In genomic region chr2:105747254-105747909, GRCh38 we compare ENCODE assay signal across 11 cellular contexts. TPM values are rescaled to one million over a fixed set of nuclear protein-coding genes. Genes with fewer than 3 reads are reported as not detected.
DNase-seq lines count a peak whose midpoint lies in the region; TF ChIP-seq lines count a peak whose summit lies in the region.
"Had no signal": no experiment of that assay in that cellular context is flagged by ENCODE, and none has a peak within 500 bp of the region (broad histone marks: within the 10 kb centered on the region; RNA-seq: fewer than 3 reads in every experiment).

No MANE protein-coding gene starts in this region.

- TF ChIP-seq CTCF in MM.1S (IDR thresholded peaks at IDR 0.05; ENCODE audit: low read length) (no peak), dorsolateral prefrontal cortex (IDR thresholded peaks at IDR 0.05 in 54 of 56, conservative IDR thresholded peaks at IDR 0.05 in 2 of 56; ENCODE audit: low read depth in 1 of 56, partially characterized antibody in 56 of 56) (no peak), nephron progenitor cell (IDR thresholded peaks at IDR 0.05) (no peak), WERI-Rb-1 (IDR thresholded peaks at IDR 0.05; ENCODE audit: low read depth, low read length) (no peak)

- peak overlapping the region in 10 of 11 experiments; percentile 92 to 98 (median 97); a peak in 18 of 22 replicates for H3K9ac ChIP-seq in BLaER1 treated with 17β-estradiol and CSF1 and Interleukin-3, amounts not matched to agents 10 nM and 100 nM
- H3K9ac ChIP-seq in MM.1S (ENCODE audit: low read length): peak overlapping the region; percentile 85
- no peak overlapping the region for H3K9ac ChIP-seq in Karpas-422 (ENCODE audit: low read length)

- peaks cover 39% of the 10 kb centered on the region for H3K36me3 Mint-ChIP-seq in nephron progenitor cell (ENCODE audit: low read depth)

- peaks cover 13% of the 10 kb centered on the region for H3F3A ChIP-seq in MM.1S (ENCODE audit: insufficient read depth, low read length)

- peaks cover 56 to 74% (median 63%) of the 10 kb centered on the region in 10 experiments for H3K4me1 ChIP-seq in BLaER1 treated with 17β-estradiol and CSF1 and Interleukin-3, amounts not matched to agents 10 nM and 100 nM
- H3K4me1 ChIP-seq in MM.1S (ENCODE audit: low read length) (peaks cover 29% of the 10 kb centered on the region), Karpas-422 (ENCODE audit: low read length) (peaks cover 16% of the 10 kb centered on the region)

- peaks cover 42% of the 10 kb centered on the region for H3K4me1 Mint-ChIP-seq in nephron progenitor cell

- H3K9me2 ChIP-seq in MM.1S (replicated peaks; ENCODE audit: insufficient read depth, low read length) (no peaks in the 10 kb centered on the region), Karpas-422 (replicated peaks; ENCODE audit: insufficient read depth, low read length) (no peaks in the 10 kb centered on the region)

- H3K27me3 ChIP-seq in BLaER1 treated with 17β-estradiol and CSF1 and Interleukin-3, amounts not matched to agents 10 nM and 100 nM: no peaks in the 10 kb centered on the region
- H3K27me3 ChIP-seq in MM.1S (replicated peaks; ENCODE audit: insufficient read depth, low read length) (no peaks in the 10 kb centered on the region), dorsolateral prefrontal cortex (no peaks in the 10 kb centered on the region), WERI-Rb-1 (ENCODE audit: insufficient read depth, low read depth, severe bottlenecking) (no peaks in the 10 kb centered on the region), Karpas-422 (ENCODE audit: low read length) (peaks cover 3% of the 10 kb centered on the region; the same call in 1 of the 2 replicates)

- H3K27ac Mint-ChIP-seq in nephron progenitor cell: no peak overlapping the region

- H3K4me3 ChIP-seq in BLaER1 treated with 17β-estradiol and CSF1 and Interleukin-3, amounts not matched to agents 10 nM and 100 nM: peak overlapping the region in 9 of 10 experiments; percentile 85 to 99 (median 96); a peak in 15 of 20 replicates
- H3K4me3 ChIP-seq in MM.1S (ENCODE audit: low read length) (peak overlapping the region; percentile 79), dorsolateral prefrontal cortex (peak overlapping the region in 51 of 59 donors; percentile 4 to 96 (median 81)), WERI-Rb-1 (ENCODE audit: low read depth, low read length) (no peak overlapping the region), Karpas-422 (ENCODE audit: low read length) (no peak overlapping the region)
- H3K4me3 ChIP-seq: mucosa of descending colon had no signal

- peaks cover 33 to 71% (median 67%) of the 10 kb centered on the region in 11 experiments; a peak in 20 of 22 replicates for H4K20me1 ChIP-seq in BLaER1 treated with 17β-estradiol and CSF1 and Interleukin-3, amounts not matched to agents 10 nM and 100 nM
- peaks cover 13% of the 10 kb centered on the region; the same call in 1 of the 2 replicates for H4K20me1 ChIP-seq in MM.1S (ENCODE audit: insufficient read depth, low read length)
- H4K20me1 ChIP-seq in Karpas-422 (ENCODE audit: insufficient read depth, low read depth, low read length): peaks cover 7% of the 10 kb centered on the region; the same call in 1 of the 2 replicates

- H3K9me3 Mint-ChIP-seq in nephron progenitor cell: peaks cover 15% of the 10 kb centered on the region

- H2AFZ ChIP-seq in MM.1S (ENCODE audit: low read length): no peak overlapping the region
- H2AFZ ChIP-seq in Karpas-422 (ENCODE audit: low read length): no peak overlapping the region

- H3K27ac ChIP-seq in BLaER1 treated with 17β-estradiol and CSF1 and Interleukin-3, amounts not matched to agents 10 nM and 100 nM: peak overlapping the region in 9 of 11 experiments; percentile 41 to 97 (median 95); a peak in 16 of 22 replicates
- H3K27ac ChIP-seq in MM.1S (ENCODE audit: low read length) (peak overlapping the region; percentile 80; the same call in 1 of the 2 replicates), dorsolateral prefrontal cortex (peak overlapping the region in 29 of 59 donors; percentile 5 to 93 (median 58)), WERI-Rb-1 (no peak overlapping the region), Karpas-422 (ENCODE audit: low read length) (no peak overlapping the region)

- peak overlapping the region; percentile 95 for H3K4me3 Mint-ChIP-seq in nephron progenitor cell

- DNase-seq in MM.1S (no peak), dorsolateral prefrontal cortex (no peak), nephron progenitor cell (no peak), COLO668 (lab: John Stamatoyannopoulos, UW; ENCODE audit: unreplicated experiment) (no peak), head of caudate nucleus (no peak), WERI-Rb-1 (no peak), Karpas-422 (no peak)
- DNase-seq: erythroblast, NCI-H510A had no signal

- H3K9me3 ChIP-seq in BLaER1 treated with 17β-estradiol and CSF1 and Interleukin-3, amounts not matched to agents 10 nM and 100 nM (replicated peaks in 1 of 11): peaks cover 0 to 21% (median 0%) of the 10 kb centered on the region in 11 experiments; a peak in 6 of 22 replicates
- H3K9me3 ChIP-seq in MM.1S (replicated peaks; ENCODE audit: insufficient read depth, low read length) (no peaks in the 10 kb centered on the region), WERI-Rb-1 (ENCODE audit: severe bottlenecking) (no peaks in the 10 kb centered on the region), Karpas-422 (ENCODE audit: low read length) (no peaks in the 10 kb centered on the region)
- H3K9me3 ChIP-seq: mucosa of descending colon had no signal

- peaks cover 0 to 61% (median 37%) of the 10 kb centered on the region in 11 experiments; a peak in 19 of 22 replicates for H3K36me3 ChIP-seq in BLaER1 treated with 17β-estradiol and CSF1 and Interleukin-3, amounts not matched to agents 10 nM and 100 nM
- H3K36me3 ChIP-seq in MM.1S (replicated peaks; ENCODE audit: insufficient read depth, low read length) (peaks cover 11% of the 10 kb centered on the region), WERI-Rb-1 (peaks cover 8% of the 10 kb centered on the region), Karpas-422 (ENCODE audit: insufficient read depth, low read length) (no peaks in the 10 kb centered on the region)

- peak overlapping the region; percentile 82 to 99 (median 96) for H3K4me2 ChIP-seq in BLaER1 treated with 17β-estradiol and CSF1 and Interleukin-3, amounts not matched to agents 10 nM and 100 nM
- H3K4me2 ChIP-seq in MM.1S (ENCODE audit: low read depth, low read length) (peak overlapping the region; percentile 93), Karpas-422 (ENCODE audit: low read depth, low read length, poor library complexity, severe bottlenecking) (no peak overlapping the region)

- H3K27me3 Mint-ChIP-seq in nephron progenitor cell (ENCODE audit: low read depth, poor library complexity): peaks cover 15% of the 10 kb centered on the region

- H3K79me2 ChIP-seq in MM.1S (ENCODE audit: low read length) (peaks cover 73% of the 10 kb centered on the region), Karpas-422 (ENCODE audit: low read length) (no peaks in the 10 kb centered on the region)

- intact Hi-C loops in dorsolateral prefrontal cortex (cut with DNase I): loop anchor here in 1 of 2 donors (10.0 kb wide), 1 partner anchor 173 kb away; no protein-coding TSS in a partner anchor
- intact Hi-C loops in head of caudate nucleus (cut with DNase I): no loop called here

RNA-seq across cellular contexts. Expression of gene NCK2, which starts 2.7 kb away (rescaled TPM):
- total RNA-seq in dorsolateral prefrontal cortex: 10 to 100 TPM; 22.2 to 89.9 (median 58.4) TPM
- total RNA-seq in Karpas-422 (2014; rRNA removed; shearing (Covaris generic); ENCODE audit: low replicate concordance): 0.30 and 4.1 TPM in 2 replicates

Comparison
In these comparisons a context has a peak if more than half of its experiments do, and no peak if none do; other contexts are left out.
1. H3K27ac ChIP-seq: peak in BLaER1 treated with 17β-estradiol and CSF1 and Interleukin-3, amounts not matched to agents 10 nM and 100 nM (9 of 11) and MM.1S (single experiment); none in WERI-Rb-1 (single experiment) and Karpas-422 (single experiment).
2. H3K4me3 ChIP-seq: peak in BLaER1 treated with 17β-estradiol and CSF1 and Interleukin-3, amounts not matched to agents 10 nM and 100 nM (9 of 10), MM.1S (single experiment) and dorsolateral prefrontal cortex (51 of 59); none in WERI-Rb-1 (single experiment) and Karpas-422 (single experiment).